In genomic region chr6:150435360-150435759, GRCh38 we compare ENCODE assay signal across 35 cellular contexts.
A peak's percentile ranks its signal among the peaks of the same experiment; 100 is the strongest.
DNase-seq lines count a peak whose midpoint lies in the region; ATAC-seq, FAIRE-seq and TF ChIP-seq lines count a peak whose summit lies in the region.
"Had no signal": no experiment of that assay in that cellular context is flagged by ENCODE, and none has a peak within 500 bp of the region (broad histone marks: within the 10 kb centered on the region; RNA-seq: fewer than 3 reads in every experiment).

No MANE protein-coding gene starts in this region.

- no peak for ATAC-seq in HepG2
- ATAC-seq in right lobe of liver, result no peak
- ATAC-seq in K562, result no peak
- no peak for ATAC-seq in heart left ventricle
- ATAC-seq: A549; CD8-positive, alpha-beta T cell had no signal

- H3K4me2 ChIP-seq in HepG2 (ENCODE audit: low read depth, low read length), result no peak overlapping the region
- no peak overlapping the region for H3K4me2 ChIP-seq in K562 (ENCODE audit: insufficient read depth, low read length)
- H3K4me2 ChIP-seq: A549; BLaER1; BLaER1 treated with 17β-estradiol and CSF1 and Interleukin-3, amounts not matched to agents 10 nM and 100 nM had no signal

- DNase-seq in HepG2 (ENCODE audit: low spot score) (no peak), right lobe of liver (no peak), K562 (ENCODE audit: extremely low read depth in 1 of 4, low spot score in 3 of 4) (no peak), spleen (no peak), foreskin fibroblast (no peak), heart left ventricle (no peak), GM10266 (ENCODE audit: extremely low spot score) (no peak)
- DNase-seq: 8988T; ACHN; AML-193; BE2C; C1 segment of cervical spinal cord; Caco-2; Calu3; CD4-positive, alpha-beta memory T cell; CD4-positive, alpha-beta T cell; CD4-positive, CD25-positive, alpha-beta regulatory T cell; CD8-positive, alpha-beta memory T cell; CD8-positive, alpha-beta T cell; COR-L47; DMS 273 treated with DMSO at 0.1 percent for 48 hours; DMS153; DMS53; DMS79; DMS79 treated with DMSO at 0.1 percent for 48 hours; DND-41; EL had no signal

- POLR2A ChIA-PET in HepG2 (lab: Yijun Ruan, JAX) (no interaction called here), HEK293 (lab: Yijun Ruan, JAX) (no interaction called here), K562 (lab: Yijun Ruan, JAX) (no interaction called here)

- no peak for TF ChIP-seq POLR2A in HepG2 (IDR thresholded peaks at IDR 0.05; ENCODE audit: insufficient read depth in 1 of 2, low read depth in 2 of 2, low read length in 2 of 2)
- TF ChIP-seq POLR2A in right lobe of liver (IDR thresholded peaks at IDR 0.05), result no peak
- TF ChIP-seq POLR2A in K562 (conservative IDR thresholded peaks at IDR 0.05), result no peak
- no peak for TF ChIP-seq POLR2A in spleen (IDR thresholded peaks at IDR 0.05)
- no peak for TF ChIP-seq POLR2A in heart left ventricle (IDR thresholded peaks at IDR 0.05)

- H3K27ac ChIP-seq in HepG2 (ENCODE audit: extremely low read length, insufficient read depth, low read length) (no peak overlapping the region), right lobe of liver (no peak overlapping the region), HEK293 (ENCODE audit: extremely low read depth, low read depth, low read length) (no peak overlapping the region), K562 (ENCODE audit: extremely low read depth, low read depth, low read length) (no peak overlapping the region), spleen (peak overlapping the region in 5 of 8 donors; percentile 8 to 79 (median 74)), heart left ventricle (no peak overlapping the region)
- H3K27ac ChIP-seq: 22Rv1; A549; BLaER1; BLaER1 treated with 17β-estradiol and CSF1 and Interleukin-3, amounts not matched to agents 10 nM and 100 nM; C4-2B had no signal

- peaks cover 1 to 5% of the 10 kb centered on the region in 2 experiments; a peak in 2 of 5 replicates for H3K27me3 ChIP-seq in HepG2 (ENCODE audit: control insufficient read depth in 1 of 2, insufficient read depth in 2 of 2, low read length in 2 of 2)
- H3K27me3 ChIP-seq in right lobe of liver, result no peaks in the 10 kb centered on the region
- H3K27me3 ChIP-seq in K562 (ENCODE audit: control insufficient read depth in 2 of 2, insufficient read depth in 2 of 2, low read length in 2 of 2), result peaks cover 0 to 18% of the 10 kb centered on the region in 2 experiments; a peak in 3 of 5 replicates
- no peaks in the 10 kb centered on the region for H3K27me3 ChIP-seq in spleen (replicated peaks in 1 of 7)
- H3K27me3 ChIP-seq in heart left ventricle, result no peaks in the 10 kb centered on the region
- H3K27me3 ChIP-seq: BE2C; BLaER1; BLaER1 treated with 17β-estradiol and CSF1 and Interleukin-3, amounts not matched to agents 10 nM and 100 nM had no signal

- H3K9me1 ChIP-seq in K562 (ENCODE audit: control insufficient read depth, insufficient read depth, low read length), result no peaks in the 10 kb centered on the region

- H3K9ac ChIP-seq in HepG2 (ENCODE audit: insufficient read depth, low read depth, low read length) (no peak overlapping the region), K562 (ENCODE audit: insufficient read depth in 1 of 2, low read depth in 2 of 2, low read length in 2 of 2) (no peak overlapping the region)
- H3K9ac ChIP-seq: BLaER1; BLaER1 treated with 17β-estradiol and CSF1 and Interleukin-3, amounts not matched to agents 10 nM and 100 nM had no signal

- H3K36me3 ChIP-seq in HepG2 (replicated peaks in 1 of 2; ENCODE audit: control insufficient read depth in 1 of 2, insufficient read depth in 2 of 2, low read length in 2 of 2), result no peaks in the 10 kb centered on the region
- H3K36me3 ChIP-seq in right lobe of liver, result no peaks in the 10 kb centered on the region
- H3K36me3 ChIP-seq in HEK293 (ENCODE audit: control insufficient read depth in 2 of 2, insufficient read depth in 1 of 2, low read length in 2 of 2), result no peaks in the 10 kb centered on the region
- no peaks in the 10 kb centered on the region for H3K36me3 ChIP-seq in K562 (ENCODE audit: control insufficient read depth, insufficient read depth, low read length)
- no peaks in the 10 kb centered on the region for H3K36me3 ChIP-seq in spleen
- H3K36me3 ChIP-seq in heart left ventricle, result no peaks in the 10 kb centered on the region
- H3K36me3 ChIP-seq: BE2C; BLaER1; BLaER1 treated with 17β-estradiol and CSF1 and Interleukin-3, amounts not matched to agents 10 nM and 100 nM had no signal

- TF ChIP-seq CTCF in HepG2 (CRISPR knock-in tag; IDR thresholded peaks at IDR 0.05) (no peak), right lobe of liver (IDR thresholded peaks at IDR 0.05) (no peak), HEK293 (tag by site-specific recombination; IDR thresholded peaks at IDR 0.05) (no peak), K562 (IDR thresholded peaks at IDR 0.05 in 2 of 3, conservative IDR thresholded peaks at IDR 0.05 in 1 of 3; ENCODE audit: insufficient read depth in 2 of 3, low read depth in 1 of 3, low read length in 3 of 3) (no peak), spleen (IDR thresholded peaks at IDR 0.05 in 8 of 11, conservative IDR thresholded peaks at IDR 0.05 in 3 of 11) (no peak), foreskin fibroblast (IDR thresholded peaks at IDR 0.05; ENCODE audit: low read depth, low read length) (no peak), heart left ventricle (IDR thresholded peaks at IDR 0.05) (no peak), GM10266 (IDR thresholded peaks at IDR 0.05; ENCODE audit: control insufficient read depth, insufficient read depth, low read depth, missing control alignments) (no peak)

- TF ChIP-seq EP300 in HepG2 (IDR thresholded peaks at IDR 0.05; ENCODE audit: low read depth in 2 of 2, low read length in 2 of 2) (no peak), HepG2 (CRISPR knock-in tag; IDR thresholded peaks at IDR 0.05; ENCODE audit: borderline replicate concordance) (no peak), K562 (IDR thresholded peaks at IDR 0.05; ENCODE audit: low read length) (no peak)

- H2AFZ ChIP-seq in HepG2 (ENCODE audit: low read length) (no peak overlapping the region), K562 (ENCODE audit: low read depth, low read length) (no peak overlapping the region)

- no peaks in the 10 kb centered on the region for H3K4me1 ChIP-seq in HepG2 (ENCODE audit: insufficient read depth, low read length)
- no peaks in the 10 kb centered on the region for H3K4me1 ChIP-seq in right lobe of liver
- H3K4me1 ChIP-seq in HEK293 (ENCODE audit: control insufficient read depth, insufficient read depth, low read length), result no peaks in the 10 kb centered on the region
- H3K4me1 ChIP-seq in K562 (replicated peaks in 1 of 2; ENCODE audit: control insufficient read depth in 2 of 2, insufficient read depth in 2 of 2, low read length in 2 of 2), result no peaks in the 10 kb centered on the region
- peaks cover 0 to 5% (median 0%) of the 10 kb centered on the region in 6 donors for H3K4me1 ChIP-seq in spleen
- H3K4me1 ChIP-seq in heart left ventricle, result peaks cover 0 to 4% (median 0%) of the 10 kb centered on the region in 12 donors
- H3K4me1 ChIP-seq: A549; BE2C; BLaER1; BLaER1 treated with 17β-estradiol and CSF1 and Interleukin-3, amounts not matched to agents 10 nM and 100 nM; Caco-2 had no signal

- FAIRE-seq in HepG2 (lab: Jason Lieb, UNC) (no peak), K562 (lab: Jason Lieb, UNC) (no peak)
- FAIRE-seq: A204.1, A549, D721Med had no signal

- CTCF ChIA-PET in HepG2 (lab: Yijun Ruan, JAX; ENCODE audit: low intra/inter-chr PET ratio, low total read pairs), result no interaction called here
- CTCF ChIA-PET in HEK293 (lab: Yijun Ruan, JAX), result interaction anchor here (0.7 to 1.0 kb wide), 2 partner anchors 10 to 20 kb away, joined by 3 read pairs; no protein-coding TSS in a partner anchor
- CTCF ChIA-PET in K562 (lab: Yijun Ruan, JAX; ENCODE audit: low intra/inter-chr PET ratio), result no interaction called here

- H4K20me1 ChIP-seq in HepG2 (ENCODE audit: insufficient read depth, low read length), result no peaks in the 10 kb centered on the region
- no peaks in the 10 kb centered on the region for H4K20me1 ChIP-seq in K562 (replicated peaks; ENCODE audit: control insufficient read depth, insufficient read depth, low read length)
- H4K20me1 ChIP-seq: BLaER1; BLaER1 treated with 17β-estradiol and CSF1 and Interleukin-3, amounts not matched to agents 10 nM and 100 nM had no signal

- H3K79me2 ChIP-seq in HepG2 (ENCODE audit: insufficient read depth, low read length) (no peaks in the 10 kb centered on the region), K562 (ENCODE audit: control insufficient read depth, insufficient read depth, low read length) (no peaks in the 10 kb centered on the region)

- intact Hi-C loops in HepG2 (cut with micrococcal nuclease; ENCODE audit: unreplicated experiment) (no loop called here), right lobe of liver (cut with DNase I) (no loop called here), K562 (cut with micrococcal nuclease) (no loop called here), spleen (cut with DNase I; ENCODE audit: low total_unique reads) (no loop called here), heart left ventricle (cut with DNase I) (no loop called here)

- in situ Hi-C loops in HepG2 (cut with HindIII; ENCODE audit: extremely low pct_ligation_motif_present, low pct_unique_long_range_greater_than_20kb), result no loop called here
- in situ Hi-C loops in K562 (cut with MboI), result no loop called here

- BruUV-seq in HepG2 (replicated peaks; lab: Mats Ljungman, UMichigan) (no TSS peak), K562 (replicated peaks; lab: Mats Ljungman, UMichigan) (no TSS peak)

- 26% methylated on average over 3 of the region's 3 CpGs for WGBS in HepG2 (ENCODE audit: low lambda C conversion rate)
- 86% methylated on average over 3 of the region's 3 CpGs for WGBS in right lobe of liver (ENCODE audit: insufficient coverage, low coverage, low lambda C conversion rate, missing lambda C conversion rate)
- WGBS in K562 (ENCODE audit: insufficient coverage, low coverage, missing lambda C conversion rate), result 2% methylated on average over 3 of the region's 3 CpGs
- WGBS in spleen, 5 donors, result 75 to 88% (median 77%) methylated on average over 3 of the region's 3 CpGs
- WGBS in heart left ventricle, 4 donors, result 85 to 93% (median 90%) methylated on average over 3 of the region's 3 CpGs

- TF ChIP-seq RAD21 in HepG2 (CRISPR knock-in tag; IDR thresholded peaks at IDR 0.05) (no peak), K562 (CRISPR knock-in tag; conservative IDR thresholded peaks at IDR 0.05 in 1 of 2, IDR thresholded peaks at IDR 0.05 in 1 of 2) (no peak)

- H3K9me3 ChIP-seq in HepG2 (ENCODE audit: low read length) (no peaks in the 10 kb centered on the region), right lobe of liver (peaks cover 0 to 4% (median 0%) of the 10 kb centered on the region in 4 donors), HEK293 (ENCODE audit: control insufficient read depth, insufficient read depth, low read depth, low read length) (no peaks in the 10 kb centered on the region), K562 (replicated peaks; ENCODE audit: control insufficient read depth, insufficient read depth, low read depth, low read length) (no peaks in the 10 kb centered on the region), spleen (peaks cover 0 to 11% (median 8%) of the 10 kb centered on the region in 8 donors), heart left ventricle (peaks cover 0 to 10% (median 0%) of the 10 kb centered on the region in 12 donors)
- H3K9me3 ChIP-seq: A549, BE2C, Caco-2 had no signal

- H3K4me3 ChIP-seq in HepG2 (replicated peaks in 1 of 3; ENCODE audit: insufficient read depth in 1 of 3, low read depth in 2 of 3, low read length in 3 of 3), result no peak overlapping the region
- no peak overlapping the region for H3K4me3 ChIP-seq in right lobe of liver
- no peak overlapping the region for H3K4me3 ChIP-seq in HEK293 (ENCODE audit: low read depth, low read length)
- H3K4me3 ChIP-seq in K562, result no peak overlapping the region
- no peak overlapping the region for H3K4me3 ChIP-seq in spleen
- H3K4me3 ChIP-seq in foreskin fibroblast (ENCODE audit: low read depth in 1 of 2, low read length in 2 of 2), result no peak overlapping the region
- H3K4me3 ChIP-seq in heart left ventricle, result no peak overlapping the region
- H3K4me3 ChIP-seq: A549; BLaER1; BLaER1 treated with 17β-estradiol and CSF1 and Interleukin-3, amounts not matched to agents 10 nM and 100 nM had no signal

Comparison
In these comparisons a context has a peak if more than half of its experiments do, and no peak if none do; other contexts are left out.
1. H3K27ac ChIP-seq: peak in spleen (5 of 8); none in HepG2 (single experiment), right lobe of liver (0 of 3), HEK293 (single experiment), K562 (single experiment) and heart left ventricle (0 of 12).